Comparison of ENCODE assay signal across 1 cellular context in the genomic region with DNA sequence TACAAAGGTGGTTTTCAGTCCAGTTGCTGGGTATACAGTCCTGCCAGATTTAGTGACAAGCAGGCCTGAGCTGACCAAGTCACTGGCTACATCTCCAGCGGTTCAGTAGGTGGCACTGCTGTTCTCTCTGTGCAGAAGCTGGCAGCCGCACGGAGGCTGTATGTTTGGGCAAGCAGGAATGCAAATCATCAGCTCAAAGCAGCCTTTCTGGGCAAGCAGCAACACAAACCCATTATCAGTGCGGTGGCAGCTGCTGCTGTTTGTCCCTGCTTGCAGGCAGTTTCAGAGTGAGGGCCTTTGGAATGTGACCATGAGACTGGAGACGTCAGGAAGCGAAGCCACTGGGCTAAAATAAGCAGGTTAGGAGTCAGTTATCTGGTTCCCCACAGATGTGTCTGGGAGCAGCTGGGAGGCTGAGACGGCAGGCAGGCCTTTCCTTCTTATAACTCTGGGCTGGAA.
TF ChIP-seq lines count a peak whose summit lies in the region.

No MANE protein-coding gene starts in this region.

TF ChIP-seq in HepG2, 621 proteins besides CTCF, POLR2A, EP300 and RAD21 (continued from another document and continues in another):
- TF ChIP-seq ZNF841 (CRISPR knock-in tag; IDR thresholded peaks at IDR 0.05; ENCODE audit: borderline replicate concordance) (no peak), IRF2 (CRISPR knock-in tag; IDR thresholded peaks at IDR 0.05) (peak; percentile 68; the same call in 1 of the 2 replicates), NKX3-1 (CRISPR knock-in tag; IDR thresholded peaks at IDR 0.05) (no peak), ZSCAN20 (CRISPR knock-in tag; IDR thresholded peaks at IDR 0.05; ENCODE audit: borderline replicate concordance) (no peak), BRD4 (CRISPR knock-in tag; IDR thresholded peaks at IDR 0.05) (no peak), KAT8 (CRISPR knock-in tag; IDR thresholded peaks at IDR 0.05) (0 out of 2 replicates have a peak, but pooled peaks have one; percentile 40), ZBTB7A (CRISPR knock-in tag; IDR thresholded peaks at IDR 0.05) (no peak), HDAC2 (CRISPR knock-in tag; IDR thresholded peaks at IDR 0.05) (0 out of 2 replicates have a peak, but pooled peaks have one; percentile 47), ZNF160 (CRISPR knock-in tag; IDR thresholded peaks at IDR 0.05) (no peak), MYC (CRISPR knock-in tag; IDR thresholded peaks at IDR 0.05; ENCODE audit: borderline replicate concordance) (no peak), ZNF441 (CRISPR knock-in tag; IDR thresholded peaks at IDR 0.05; ENCODE audit: borderline replicate concordance) (0 out of 2 replicates have a peak, but pooled peaks have one; percentile 13), HDAC6 (IDR thresholded peaks at IDR 0.05; ENCODE audit: low read depth, low read length) (no peak), ZNF644 (CRISPR knock-in tag; IDR thresholded peaks at IDR 0.05; ENCODE audit: low read depth) (no peak), RXRA (CRISPR knock-in tag; IDR thresholded peaks at IDR 0.05) (0 out of 2 replicates have a peak, but pooled peaks have one; percentile 25), MED1 (CRISPR knock-in tag; IDR thresholded peaks at IDR 0.05) (0 out of 2 replicates have a peak, but pooled peaks have one; percentile 21), SKI (IDR thresholded peaks at IDR 0.05; ENCODE audit: partially characterized antibody) (no peak), RELA (CRISPR knock-in tag; IDR thresholded peaks at IDR 0.05) (0 out of 2 replicates have a peak, but pooled peaks have one; percentile 65), SIX1 (CRISPR knock-in tag; IDR thresholded peaks at IDR 0.05; ENCODE audit: borderline replicate concordance) (no peak), IKZF4 (CRISPR knock-in tag; IDR thresholded peaks at IDR 0.05; ENCODE audit: borderline replicate concordance, low read depth, not compliant biosample characterization) (no peak), NCOA5 (CRISPR knock-in tag; IDR thresholded peaks at IDR 0.05) (no peak), ZNF709 (CRISPR knock-in tag; IDR thresholded peaks at IDR 0.05) (no peak), JARID2 (CRISPR knock-in tag; IDR thresholded peaks at IDR 0.05; ENCODE audit: insufficient replicate concordance) (no peak), FOXK2 (IDR thresholded peaks at IDR 0.05) (no peak), KDM3A (CRISPR knock-in tag; IDR thresholded peaks at IDR 0.05; ENCODE audit: low read depth) (no peak), ZNF251 (CRISPR knock-in tag; IDR thresholded peaks at IDR 0.05) (no peak), ZNF382 (CRISPR knock-in tag; IDR thresholded peaks at IDR 0.05; ENCODE audit: borderline replicate concordance) (no peak), HNRNPUL1 (IDR thresholded peaks at IDR 0.05; ENCODE audit: low read depth, low read length) (no peak), ZIK1 (CRISPR knock-in tag; IDR thresholded peaks at IDR 0.05; ENCODE audit: borderline replicate concordance, low read depth) (no peak), BCL6 (CRISPR knock-in tag; IDR thresholded peaks at IDR 0.05) (no peak), HOXA7 (CRISPR knock-in tag; IDR thresholded peaks at IDR 0.05) (no peak), SOX13 (IDR thresholded peaks at IDR 0.05) (no peak), SOX13 (CRISPR knock-in tag; conservative IDR thresholded peaks at IDR 0.05 in 1 of 2, IDR thresholded peaks at IDR 0.05 in 1 of 2) (peak in 1 of 2 experiments; percentile 26; a peak in 1 of 4 replicates), RBAK (CRISPR knock-in tag; IDR thresholded peaks at IDR 0.05) (peak; percentile 66), HNRNPH1 (optimal IDR thresholded peaks at IDR 0.05; ENCODE audit: low read depth, low read length) (no peak), ZNF572 (CRISPR knock-in tag; IDR thresholded peaks at IDR 0.05) (0 out of 2 replicates have a peak, but pooled peaks have one; percentile 62), ZNF253 (CRISPR knock-in tag; IDR thresholded peaks at IDR 0.05; ENCODE audit: borderline replicate concordance) (no peak), ZNF331 (CRISPR knock-in tag; IDR thresholded peaks at IDR 0.05) (peak; percentile 81; the same call in 1 of the 2 replicates), AGO2 (optimal IDR thresholded peaks at IDR 0.05; ENCODE audit: low read depth, low read length) (no peak), ZFP62 (CRISPR knock-in tag; IDR thresholded peaks at IDR 0.05) (no peak), ZNF260 (CRISPR knock-in tag; IDR thresholded peaks at IDR 0.05; ENCODE audit: borderline replicate concordance, low read depth) (no peak), ZNF205 (CRISPR knock-in tag; IDR thresholded peaks at IDR 0.05) (no peak)
- TF ChIP-seq, protein P1, sequence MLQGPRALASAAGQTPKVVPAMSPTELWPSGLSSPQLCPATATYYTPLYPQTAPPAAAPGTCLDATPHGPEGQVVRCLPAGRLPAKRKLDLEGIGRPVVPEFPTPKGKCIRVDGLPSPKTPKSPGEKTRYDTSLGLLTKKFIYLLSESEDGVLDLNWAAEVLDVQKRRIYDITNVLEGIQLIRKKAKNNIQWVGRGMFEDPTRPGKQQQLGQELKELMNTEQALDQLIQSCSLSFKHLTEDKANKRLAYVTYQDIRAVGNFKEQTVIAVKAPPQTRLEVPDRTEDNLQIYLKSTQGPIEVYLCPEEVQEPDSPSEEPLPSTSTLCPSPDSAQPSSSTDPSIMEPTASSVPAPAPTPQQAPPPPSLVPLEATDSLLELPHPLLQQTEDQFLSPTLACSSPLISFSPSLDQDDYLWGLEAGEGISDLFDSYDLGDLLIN (CRISPR knock-in tag; IDR thresholded peaks at IDR 0.05; ENCODE audit: borderline replicate concordance), result no peak
- TF ChIP-seq, protein P2, sequence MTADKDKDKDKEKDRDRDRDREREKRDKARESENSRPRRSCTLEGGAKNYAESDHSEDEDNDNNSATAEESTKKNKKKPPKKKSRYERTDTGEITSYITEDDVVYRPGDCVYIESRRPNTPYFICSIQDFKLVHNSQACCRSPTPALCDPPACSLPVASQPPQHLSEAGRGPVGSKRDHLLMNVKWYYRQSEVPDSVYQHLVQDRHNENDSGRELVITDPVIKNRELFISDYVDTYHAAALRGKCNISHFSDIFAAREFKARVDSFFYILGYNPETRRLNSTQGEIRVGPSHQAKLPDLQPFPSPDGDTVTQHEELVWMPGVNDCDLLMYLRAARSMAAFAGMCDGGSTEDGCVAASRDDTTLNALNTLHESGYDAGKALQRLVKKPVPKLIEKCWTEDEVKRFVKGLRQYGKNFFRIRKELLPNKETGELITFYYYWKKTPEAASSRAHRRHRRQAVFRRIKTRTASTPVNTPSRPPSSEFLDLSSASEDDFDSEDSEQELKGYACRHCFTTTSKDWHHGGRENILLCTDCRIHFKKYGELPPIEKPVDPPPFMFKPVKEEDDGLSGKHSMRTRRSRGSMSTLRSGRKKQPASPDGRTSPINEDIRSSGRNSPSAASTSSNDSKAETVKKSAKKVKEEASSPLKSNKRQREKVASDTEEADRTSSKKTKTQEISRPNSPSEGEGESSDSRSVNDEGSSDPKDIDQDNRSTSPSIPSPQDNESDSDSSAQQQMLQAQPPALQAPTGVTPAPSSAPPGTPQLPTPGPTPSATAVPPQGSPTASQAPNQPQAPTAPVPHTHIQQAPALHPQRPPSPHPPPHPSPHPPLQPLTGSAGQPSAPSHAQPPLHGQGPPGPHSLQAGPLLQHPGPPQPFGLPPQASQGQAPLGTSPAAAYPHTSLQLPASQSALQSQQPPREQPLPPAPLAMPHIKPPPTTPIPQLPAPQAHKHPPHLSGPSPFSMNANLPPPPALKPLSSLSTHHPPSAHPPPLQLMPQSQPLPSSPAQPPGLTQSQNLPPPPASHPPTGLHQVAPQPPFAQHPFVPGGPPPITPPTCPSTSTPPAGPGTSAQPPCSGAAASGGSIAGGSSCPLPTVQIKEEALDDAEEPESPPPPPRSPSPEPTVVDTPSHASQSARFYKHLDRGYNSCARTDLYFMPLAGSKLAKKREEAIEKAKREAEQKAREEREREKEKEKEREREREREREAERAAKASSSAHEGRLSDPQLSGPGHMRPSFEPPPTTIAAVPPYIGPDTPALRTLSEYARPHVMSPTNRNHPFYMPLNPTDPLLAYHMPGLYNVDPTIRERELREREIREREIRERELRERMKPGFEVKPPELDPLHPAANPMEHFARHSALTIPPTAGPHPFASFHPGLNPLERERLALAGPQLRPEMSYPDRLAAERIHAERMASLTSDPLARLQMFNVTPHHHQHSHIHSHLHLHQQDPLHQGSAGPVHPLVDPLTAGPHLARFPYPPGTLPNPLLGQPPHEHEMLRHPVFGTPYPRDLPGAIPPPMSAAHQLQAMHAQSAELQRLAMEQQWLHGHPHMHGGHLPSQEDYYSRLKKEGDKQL (CRISPR knock-in tag; IDR thresholded peaks at IDR 0.05; ENCODE audit: low read depth), result no peak
- TF ChIP-seq, protein P3, sequence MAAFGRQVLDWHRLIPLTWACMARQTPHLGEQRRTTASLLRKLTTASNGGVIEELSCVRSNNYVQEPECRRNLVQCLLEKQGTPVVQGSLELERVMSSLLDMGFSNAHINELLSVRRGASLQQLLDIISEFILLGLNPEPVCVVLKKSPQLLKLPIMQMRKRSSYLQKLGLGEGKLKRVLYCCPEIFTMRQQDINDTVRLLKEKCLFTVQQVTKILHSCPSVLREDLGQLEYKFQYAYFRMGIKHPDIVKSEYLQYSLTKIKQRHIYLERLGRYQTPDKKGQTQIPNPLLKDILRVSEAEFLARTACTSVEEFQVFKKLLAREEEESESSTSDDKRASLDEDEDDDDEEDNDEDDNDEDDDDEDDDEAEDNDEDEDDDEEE (CRISPR knock-in tag; IDR thresholded peaks at IDR 0.05), result no peak
- TF ChIP-seq, protein P4, sequence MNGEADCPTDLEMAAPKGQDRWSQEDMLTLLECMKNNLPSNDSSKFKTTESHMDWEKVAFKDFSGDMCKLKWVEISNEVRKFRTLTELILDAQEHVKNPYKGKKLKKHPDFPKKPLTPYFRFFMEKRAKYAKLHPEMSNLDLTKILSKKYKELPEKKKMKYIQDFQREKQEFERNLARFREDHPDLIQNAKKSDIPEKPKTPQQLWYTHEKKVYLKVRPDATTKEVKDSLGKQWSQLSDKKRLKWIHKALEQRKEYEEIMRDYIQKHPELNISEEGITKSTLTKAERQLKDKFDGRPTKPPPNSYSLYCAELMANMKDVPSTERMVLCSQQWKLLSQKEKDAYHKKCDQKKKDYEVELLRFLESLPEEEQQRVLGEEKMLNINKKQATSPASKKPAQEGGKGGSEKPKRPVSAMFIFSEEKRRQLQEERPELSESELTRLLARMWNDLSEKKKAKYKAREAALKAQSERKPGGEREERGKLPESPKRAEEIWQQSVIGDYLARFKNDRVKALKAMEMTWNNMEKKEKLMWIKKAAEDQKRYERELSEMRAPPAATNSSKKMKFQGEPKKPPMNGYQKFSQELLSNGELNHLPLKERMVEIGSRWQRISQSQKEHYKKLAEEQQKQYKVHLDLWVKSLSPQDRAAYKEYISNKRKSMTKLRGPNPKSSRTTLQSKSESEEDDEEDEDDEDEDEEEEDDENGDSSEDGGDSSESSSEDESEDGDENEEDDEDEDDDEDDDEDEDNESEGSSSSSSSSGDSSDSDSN (CRISPR knock-in tag; IDR thresholded peaks at IDR 0.05), result peak; percentile 67
- TF ChIP-seq, protein P5, sequence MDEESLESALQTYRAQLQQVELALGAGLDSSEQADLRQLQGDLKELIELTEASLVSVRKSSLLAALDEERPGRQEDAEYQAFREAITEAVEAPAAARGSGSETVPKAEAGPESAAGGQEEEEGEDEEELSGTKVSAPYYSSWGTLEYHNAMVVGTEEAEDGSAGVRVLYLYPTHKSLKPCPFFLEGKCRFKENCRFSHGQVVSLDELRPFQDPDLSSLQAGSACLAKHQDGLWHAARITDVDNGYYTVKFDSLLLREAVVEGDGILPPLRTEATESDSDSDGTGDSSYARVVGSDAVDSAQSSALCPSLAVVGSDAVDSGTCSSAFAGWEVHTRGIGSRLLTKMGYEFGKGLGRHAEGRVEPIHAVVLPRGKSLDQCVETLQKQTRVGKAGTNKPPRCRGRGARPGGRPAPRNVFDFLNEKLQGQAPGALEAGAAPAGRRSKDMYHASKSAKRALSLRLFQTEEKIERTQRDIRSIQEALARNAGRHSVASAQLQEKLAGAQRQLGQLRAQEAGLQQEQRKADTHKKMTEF (CRISPR knock-in tag; IDR thresholded peaks at IDR 0.05), result peak; percentile 55; the same call in 1 of the 2 replicates
- TF ChIP-seq, protein P6, sequence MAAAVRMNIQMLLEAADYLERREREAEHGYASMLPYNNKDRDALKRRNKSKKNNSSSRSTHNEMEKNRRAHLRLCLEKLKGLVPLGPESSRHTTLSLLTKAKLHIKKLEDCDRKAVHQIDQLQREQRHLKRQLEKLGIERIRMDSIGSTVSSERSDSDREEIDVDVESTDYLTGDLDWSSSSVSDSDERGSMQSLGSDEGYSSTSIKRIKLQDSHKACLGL (CRISPR knock-in tag; IDR thresholded peaks at IDR 0.05), result no peak
- TF ChIP-seq, protein P7, sequence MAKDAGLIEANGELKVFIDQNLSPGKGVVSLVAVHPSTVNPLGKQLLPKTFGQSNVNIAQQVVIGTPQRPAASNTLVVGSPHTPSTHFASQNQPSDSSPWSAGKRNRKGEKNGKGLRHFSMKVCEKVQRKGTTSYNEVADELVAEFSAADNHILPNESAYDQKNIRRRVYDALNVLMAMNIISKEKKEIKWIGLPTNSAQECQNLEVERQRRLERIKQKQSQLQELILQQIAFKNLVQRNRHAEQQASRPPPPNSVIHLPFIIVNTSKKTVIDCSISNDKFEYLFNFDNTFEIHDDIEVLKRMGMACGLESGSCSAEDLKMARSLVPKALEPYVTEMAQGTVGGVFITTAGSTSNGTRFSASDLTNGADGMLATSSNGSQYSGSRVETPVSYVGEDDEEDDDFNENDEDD (CRISPR knock-in tag; IDR thresholded peaks at IDR 0.05; ENCODE audit: borderline replicate concordance), result no peak
